In genomic region chr19:38667552-38668205, GRCh38 we compare ENCODE assay signal across 8 cellular contexts. TPM values are rescaled to one million over a fixed set of nuclear protein-coding genes. Genes with fewer than 3 reads are reported as not detected.
A peak's percentile ranks its signal among the peaks of the same experiment; 100 is the strongest.
DNase-seq lines count a peak whose midpoint lies in the region; ATAC-seq, FAIRE-seq and TF ChIP-seq lines count a peak whose summit lies in the region.

No MANE protein-coding gene starts in this region.

- intact Hi-C loops in Panc1 (cut with micrococcal nuclease; ENCODE audit: unreplicated experiment), result no loop called here
- intact Hi-C loops in esophagus muscularis mucosa (cut with DNase I), result no loop called here
- intact Hi-C loops in pancreas (cut with DNase I), result loop anchor here in 1 of 3 donors (10.0 kb wide), 1 partner anchor 47 kb away; no protein-coding TSS in a partner anchor

- H3K27me3 ChIP-seq in CD4-positive, CD25-positive, alpha-beta regulatory T cell (ENCODE audit: control insufficient read depth, insufficient read depth, low read length), result no peaks in the 10 kb centered on the region
- no peaks in the 10 kb centered on the region for H3K27me3 ChIP-seq in Panc1 (ENCODE audit: control insufficient read depth, insufficient read depth, low read length)
- no peaks in the 10 kb centered on the region for H3K27me3 ChIP-seq in esophagus muscularis mucosa
- no peaks in the 10 kb centered on the region for H3K27me3 ChIP-seq in pancreas

- POLR2A ChIA-PET in Panc1 (lab: Charles Lee), result interaction anchor here (0.5 to 1.4 kb wide), 6 partner anchors 16 to 237 kb away, joined by 4 to 17 read pairs (median 4); no protein-coding TSS in a partner anchor

- in situ Hi-C loops in Panc1 (cut with HindIII; ENCODE audit: low pct_unique_long_range_greater_than_20kb, low sequenced_read_pairs), result loop anchor here (25.0 kb wide), 2 partner anchors 1120 to 1670 kb away; partner anchors contain the start of genes C19orf47, LEUTX and PLD3

- no peaks in the 10 kb centered on the region for H3K27me3 Mint-ChIP-seq in CD4-positive, CD25-positive, alpha-beta regulatory T cell

- peaks cover 87% of the 10 kb centered on the region for H3K4me1 ChIP-seq in CD4-positive, CD25-positive, alpha-beta regulatory T cell (ENCODE audit: control insufficient read depth, insufficient read depth, low read length, poor library complexity, severe bottlenecking)
- H3K4me1 ChIP-seq in Panc1 (ENCODE audit: control insufficient read depth, insufficient read depth, low read length), result peaks cover 96% of the 10 kb centered on the region
- H3K4me1 ChIP-seq in esophagus muscularis mucosa, result peaks cover 94 to 100% (median 100%) of the 10 kb centered on the region in 4 donors
- H3K4me1 ChIP-seq in pancreas, result peaks cover 78 to 95% (median 80%) of the 10 kb centered on the region in 3 donors

- no peak for FAIRE-seq in pancreas (lab: Jason Lieb, UNC)

- no peak for TF ChIP-seq CTCF in Panc1 (IDR thresholded peaks at IDR 0.05)
- TF ChIP-seq CTCF in esophagus muscularis mucosa (IDR thresholded peaks at IDR 0.05), result no peak
- TF ChIP-seq CTCF in pancreas (IDR thresholded peaks at IDR 0.05), result no peak

- CTCF ChIA-PET in Panc1 (lab: Charles Lee), result interaction anchor here (0.5 to 1.4 kb wide), 4 partner anchors 9 to 1654 kb away, joined by 3 to 7 read pairs (median 4); no protein-coding TSS in a partner anchor

- no peak for DNase-seq in CD4-positive, CD25-positive, alpha-beta regulatory T cell
- DNase-seq in Panc1 (ENCODE audit: low read depth, low spot score) (no peak), esophagus muscularis mucosa (ENCODE audit: extremely low spot score) (no peak), pancreas (peak in 1 of 6 donors; percentile 2), DMS53 (lab: John Stamatoyannopoulos, UW) (no peak), NCI-H1417 (lab: John Stamatoyannopoulos, UW) (no peak), HK-2 (ENCODE audit: unreplicated experiment) (no peak)
- no peak for DNase-seq in central memory CD4-positive, alpha-beta T cell

- ATAC-seq in CD4-positive, CD25-positive, alpha-beta regulatory T cell (ENCODE audit: low read depth in 2 of 2), result no peak
- ATAC-seq in Panc1 (peak; percentile 5; the same call in 1 of the 2 replicates), pancreas (no peak)

- no peak for TF ChIP-seq EP300 in esophagus muscularis mucosa (IDR thresholded peaks at IDR 0.05)

- peak overlapping the region; percentile 79 for H3K27ac ChIP-seq in CD4-positive, CD25-positive, alpha-beta regulatory T cell (ENCODE audit: insufficient read depth, low read length, poor library complexity, severe bottlenecking)
- peak overlapping the region; percentile 96 for H3K27ac ChIP-seq in Panc1 (ENCODE audit: low read length)
- peak overlapping the region; percentile 92 to 99 (median 98) for H3K27ac ChIP-seq in esophagus muscularis mucosa (replicated peaks in 1 of 4)
- peak overlapping the region; percentile 68 to 93 (median 75) for H3K27ac ChIP-seq in pancreas

- no peaks in the 10 kb centered on the region for H3K9me3 ChIP-seq in CD4-positive, CD25-positive, alpha-beta regulatory T cell (ENCODE audit: control insufficient read depth in 2 of 2, low read length in 2 of 2)
- no peaks in the 10 kb centered on the region for H3K9me3 ChIP-seq in Panc1 (ENCODE audit: control insufficient read depth, insufficient read depth, low read depth, low read length)
- H3K9me3 ChIP-seq in esophagus muscularis mucosa, result no peaks in the 10 kb centered on the region
- H3K9me3 ChIP-seq in pancreas, result no peaks in the 10 kb centered on the region

- TF ChIP-seq POLR2A in esophagus muscularis mucosa (IDR thresholded peaks at IDR 0.05; ENCODE audit: low read depth), result no peak

- peaks cover 3% of the 10 kb centered on the region for H3K36me3 ChIP-seq in CD4-positive, CD25-positive, alpha-beta regulatory T cell (ENCODE audit: control insufficient read depth, insufficient read depth, low read length)
- H3K36me3 ChIP-seq in Panc1 (ENCODE audit: control insufficient read depth, insufficient read depth, low read length), result peaks cover 13% of the 10 kb centered on the region
- no peaks in the 10 kb centered on the region for H3K36me3 ChIP-seq in esophagus muscularis mucosa
- H3K36me3 ChIP-seq in pancreas, result no peaks in the 10 kb centered on the region

- H3K4me3 ChIP-seq in CD4-positive, CD25-positive, alpha-beta regulatory T cell (ENCODE audit: low read depth, low read length), result peak overlapping the region; percentile 62
- H3K4me3 ChIP-seq in Panc1 (ENCODE audit: low read depth in 2 of 2, low read length in 2 of 2) (peak overlapping the region in 1 of 2 experiments; percentile 1; a peak in 1 of 4 replicates), esophagus muscularis mucosa (no peak overlapping the region), pancreas (no peak overlapping the region)

- WGBS in esophagus muscularis mucosa, result 17% methylated on average over 10 of the region's 10 CpGs
- 64% methylated on average over 10 of the region's 10 CpGs for WGBS in pancreas, 2 donors

- H3K36me3 Mint-ChIP-seq in CD4-positive, CD25-positive, alpha-beta regulatory T cell, result peaks cover 14% of the 10 kb centered on the region

- peak overlapping the region; percentile 69 to 86 (median 71) for H3K27ac Mint-ChIP-seq in CD4-positive, CD25-positive, alpha-beta regulatory T cell

- no peaks in the 10 kb centered on the region for H3K9me3 Mint-ChIP-seq in CD4-positive, CD25-positive, alpha-beta regulatory T cell

- BruUV-seq in Panc1 (replicated peaks; lab: Mats Ljungman, UMichigan), result TSS peak; percentile 21

- H3K4me1 Mint-ChIP-seq in CD4-positive, CD25-positive, alpha-beta regulatory T cell, result peaks cover 19 to 95% (median 69%) of the 10 kb centered on the region in 4 donors

- H3K4me3 Mint-ChIP-seq in CD4-positive, CD25-positive, alpha-beta regulatory T cell, result peak overlapping the region in 3 of 4 donors; percentile 67 to 87 (median 81)

RNA-seq across cellular contexts. Expression of gene ACTN4, which starts 20.2 kb away (rescaled TPM):
- 323 TPM for total RNA-seq in CD4-positive, CD25-positive, alpha-beta regulatory T cell
- 10 to 100 TPM; 11.2 to 22.2 (median 15.7) TPM for polyA plus RNA-seq in CD4-positive, CD25-positive, alpha-beta regulatory T cell
- 3,297 TPM for total RNA-seq in Panc1 (2021; ENCODE audit: unreplicated experiment)
- polyA plus RNA-seq in Panc1 (2012; ENCODE audit: insufficient read length), result 5,405 TPM
- 100 to 1,000 TPM; 416 to 816 (median 598) TPM for total RNA-seq in esophagus muscularis mucosa
- 100 to 1,000 TPM; 137 to 284 (median 189) TPM for total RNA-seq in pancreas
- 100 to 1,000 TPM in 1 of 2 donors, 10 to 100 TPM in 1; 98.2 to 195 TPM for polyA plus RNA-seq in pancreas

RNA-seq across cellular contexts. Expression of gene EIF3K, which starts 48.7 kb away (rescaled TPM):
- 319 TPM for total RNA-seq in CD4-positive, CD25-positive, alpha-beta regulatory T cell
- 100 to 1,000 TPM; 429 to 508 (median 476) TPM for polyA plus RNA-seq in CD4-positive, CD25-positive, alpha-beta regulatory T cell
- total RNA-seq in Panc1 (2021; ENCODE audit: unreplicated experiment) (2,011 TPM), esophagus muscularis mucosa (100 to 1,000 TPM; 333 to 570 (median 446) TPM), pancreas (100 to 1,000 TPM in 5 of 6 donors, 10 to 100 TPM in 1; 93.5 to 140 (median 131) TPM)
- 2,958 TPM for polyA plus RNA-seq in Panc1 (2012; ENCODE audit: insufficient read length)
- 100 to 1,000 TPM; 107 to 162 TPM for polyA plus RNA-seq in pancreas

RNA-seq across cellular contexts. Expression of gene MAP4K1, which starts 49.9 kb away (rescaled TPM):
- 310 TPM for total RNA-seq in CD4-positive, CD25-positive, alpha-beta regulatory T cell
- 100 to 1,000 TPM; 117 to 164 (median 140) TPM for polyA plus RNA-seq in CD4-positive, CD25-positive, alpha-beta regulatory T cell
- total RNA-seq in Panc1 (2021; ENCODE audit: unreplicated experiment) (11.1 TPM), esophagus muscularis mucosa (1 to 10 TPM; 1.2 to 4.5 (median 3.1) TPM), pancreas (1 to 10 TPM in 5 of 6 donors, under 1 TPM in 1; 0.79 to 3.8 (median 2.6) TPM)
- 9.2 TPM for polyA plus RNA-seq in Panc1 (2012; ENCODE audit: insufficient read length)
- polyA plus RNA-seq in pancreas, result 10 to 100 TPM in 1 of 2 donors, 1 to 10 TPM in 1; 2.6 to 43.4 TPM

Comparison
In these comparisons a context has a peak if more than half of its experiments do, and no peak if none do; other contexts are left out.
1. RNA of gene MAP4K1, which starts 49.9 kb away (total RNA-seq): 310 TPM in CD4-positive, CD25-positive, alpha-beta regulatory T cell (single experiment); 11.1 TPM in Panc1 (single experiment), 1.2 to 4.5 TPM in esophagus muscularis mucosa and 0.79 to 3.8 TPM in pancreas; every median in the first group is over 10 times any median in the second.
2. Peak in every context shown above with its lines, with median percentiles within 50 percentile points of each other: H3K27ac ChIP-seq.